8 cellular contexts compared by ENCODE assay signal in the genomic region with DNA sequence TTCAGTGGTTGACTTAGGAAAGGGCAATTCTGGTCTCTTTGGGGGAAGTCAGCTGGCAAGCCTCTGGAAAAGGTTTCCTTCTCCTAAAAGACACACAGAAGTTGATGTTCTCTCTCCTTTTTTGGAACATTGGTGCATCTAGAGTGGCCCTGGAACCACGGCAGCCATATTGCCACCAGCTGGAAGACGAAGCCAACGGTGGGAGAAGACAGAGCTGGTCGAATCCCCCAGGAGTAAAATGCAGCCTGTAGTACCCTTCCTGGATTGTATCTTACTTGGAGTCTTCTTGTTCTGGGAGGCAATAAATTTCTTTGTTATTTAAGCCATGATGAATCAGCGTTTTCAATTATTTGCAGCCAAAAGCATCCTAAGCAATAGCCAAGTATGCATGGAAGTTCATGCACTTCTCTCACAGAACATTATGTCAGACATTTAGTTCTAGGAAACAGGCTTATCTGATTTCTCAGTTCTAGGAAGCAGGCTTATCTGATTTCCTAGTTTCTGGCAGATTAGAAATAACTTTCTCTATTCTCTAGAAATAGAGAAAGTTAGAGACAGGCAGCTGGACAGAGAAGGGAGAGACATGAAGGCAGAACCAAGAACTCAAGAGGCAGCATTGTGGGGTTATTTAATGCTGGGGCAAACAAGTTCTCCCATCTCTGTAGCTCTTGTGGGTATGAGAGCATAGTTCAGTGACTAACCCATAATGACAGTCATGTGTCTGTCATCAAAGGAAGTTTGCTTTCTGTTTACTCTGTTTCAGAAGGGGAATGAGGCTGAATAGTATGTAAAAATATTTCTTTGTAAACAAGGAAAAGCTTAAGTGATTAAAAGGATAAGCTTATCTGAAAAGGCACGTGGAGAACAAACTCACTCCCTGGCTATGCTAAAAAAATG. TPM values are rescaled to one million over a fixed set of nuclear protein-coding genes. Genes with fewer than 3 reads are reported as not detected.
A peak's percentile ranks its signal among the peaks of the same experiment; 100 is the strongest.
DNase-seq lines count a peak whose midpoint lies in the region; ATAC-seq and TF ChIP-seq lines count a peak whose summit lies in the region.

No MANE protein-coding gene starts in this region.

- intact Hi-C loops in Caco-2 (cut with micrococcal nuclease; ENCODE audit: unreplicated experiment) = loop anchor here (1.0 kb wide), 7 partner anchors 14 to 71 kb away; a partner anchor contains a TSS
- intact Hi-C loops in left lung (cut with DNase I) = no loop called here
- intact Hi-C loops in sigmoid colon (cut with DNase I) = no loop called here

- no peak for TF ChIP-seq CTCF in Caco-2 (IDR thresholded peaks at IDR 0.05; ENCODE audit: insufficient read depth in 1 of 2, low read depth in 1 of 2, low read length in 1 of 2, severe bottlenecking in 1 of 2, unreplicated experiment in 1 of 2)
- no peak for TF ChIP-seq CTCF in VCaP (conservative IDR thresholded peaks at IDR 0.05)
- no peak for TF ChIP-seq CTCF in left lung (IDR thresholded peaks at IDR 0.05)
- no peak for TF ChIP-seq CTCF in sigmoid colon (IDR thresholded peaks at IDR 0.05)

- no peak for TF ChIP-seq EP300 in sigmoid colon (IDR thresholded peaks at IDR 0.05)

- BruUV-seq in Caco-2 (replicated peaks; lab: Mats Ljungman, UMichigan) = TSS peak; percentile 69

- DNase-seq in Caco-2 (peak in 1 of 2 experiments; percentile 66), left lung (no peak), sigmoid colon (no peak), AG08395 (ENCODE audit: low spot score) (no peak), GM19240 (ENCODE audit: insufficient read length, low spot score) (no peak)

- POLR2A ChIA-PET in Caco-2 (lab: Charles Lee) = interaction anchor here (0.5 to 3.4 kb wide), 9 partner anchors 11 to 71 kb away, joined by 3 to 74 read pairs (median 5); a partner anchor contains a TSS

- H3K4me1 Mint-ChIP-seq in Caco-2 (ENCODE audit: low read depth, unreplicated experiment) = peaks cover 57% of the 10 kb centered on the region

- H3K27ac ChIP-seq in VCaP (peak overlapping the region; percentile 75), left lung (peak overlapping the region; percentile 73 to 90), sigmoid colon (peak overlapping the region in 1 of 4 donors; percentile 3)

- ATAC-seq in GM19372 (IDR thresholded peaks at IDR 0.05; ENCODE audit: low read depth, unreplicated experiment) = peak; percentile 53
- ATAC-seq in HG03342 (IDR thresholded peaks at IDR 0.05; ENCODE audit: unreplicated experiment) = peak; percentile 82
- ATAC-seq in left lung = peak; percentile 82

- H3K9me3 ChIP-seq in Caco-2 (no peaks in the 10 kb centered on the region), left lung (no peaks in the 10 kb centered on the region), sigmoid colon (no peaks in the 10 kb centered on the region)

- no peak overlapping the region for H3K4me3 ChIP-seq in Caco-2 (ENCODE audit: low read depth, low read length)
- no peak overlapping the region for H3K4me3 ChIP-seq in left lung
- no peak overlapping the region for H3K4me3 ChIP-seq in sigmoid colon

- peak overlapping the region; percentile 66 for H3K4me3 Mint-ChIP-seq in Caco-2 (ENCODE audit: unreplicated experiment)

- H3K27me3 ChIP-seq in Caco-2 (replicated peaks; ENCODE audit: control insufficient read depth, insufficient read depth, low read length) = no peaks in the 10 kb centered on the region
- H3K27me3 ChIP-seq in left lung = no peaks in the 10 kb centered on the region
- no peaks in the 10 kb centered on the region for H3K27me3 ChIP-seq in sigmoid colon

- H3K36me3 ChIP-seq in Caco-2 (ENCODE audit: control insufficient read depth, insufficient read depth, low read length) (no peaks in the 10 kb centered on the region), left lung (no peaks in the 10 kb centered on the region), sigmoid colon (no peaks in the 10 kb centered on the region)

- no peak for TF ChIP-seq POLR2A in sigmoid colon (IDR thresholded peaks at IDR 0.05)

- H3K27me3 Mint-ChIP-seq in Caco-2 (ENCODE audit: insufficient read depth, unreplicated experiment) = no peaks in the 10 kb centered on the region

- H3K36me3 Mint-ChIP-seq in Caco-2 (ENCODE audit: insufficient read depth, unreplicated experiment) = peaks cover 7% of the 10 kb centered on the region

- no peaks in the 10 kb centered on the region for H3K9me3 Mint-ChIP-seq in Caco-2 (ENCODE audit: unreplicated experiment)

- peak overlapping the region; percentile 89 for H3K27ac Mint-ChIP-seq in Caco-2 (ENCODE audit: unreplicated experiment)

- peaks cover 58% of the 10 kb centered on the region for H3K4me1 ChIP-seq in Caco-2
- H3K4me1 ChIP-seq in left lung = peaks cover 18 to 33% of the 10 kb centered on the region in 2 donors
- H3K4me1 ChIP-seq in sigmoid colon = peaks cover 0 to 3% (median 0%) of the 10 kb centered on the region in 4 donors

- 66 to 68% methylated on average over 6 of the region's 6 CpGs for WGBS in sigmoid colon, 2 donors

- CTCF ChIA-PET in Caco-2 (lab: Charles Lee) = interaction anchor here (0.7 to 1.8 kb wide), 7 partner anchors 40 to 71 kb away, joined by 3 to 20 read pairs (median 3); a partner anchor contains a TSS

RNA-seq across cellular contexts. Expression of a gene that starts 40.5 kb away (rescaled TPM):
- total RNA-seq in Caco-2 (2022) (89.8 and 91.4 TPM in 2 replicates), left lung (100 to 1,000 TPM in 1 of 2 donors, 10 to 100 TPM in 1; 41.4 to 122 TPM), sigmoid colon (10 to 100 TPM in 2 of 4 donors, 1 to 10 TPM in 2; 8.2 to 12.7 (median 9.8) TPM)
- 10 to 100 TPM in 1 of 3 donors, 1 to 10 TPM in 2; 4.2 to 15.4 (median 8.6) TPM for polyA plus RNA-seq in sigmoid colon
